In the genomic region with DNA sequence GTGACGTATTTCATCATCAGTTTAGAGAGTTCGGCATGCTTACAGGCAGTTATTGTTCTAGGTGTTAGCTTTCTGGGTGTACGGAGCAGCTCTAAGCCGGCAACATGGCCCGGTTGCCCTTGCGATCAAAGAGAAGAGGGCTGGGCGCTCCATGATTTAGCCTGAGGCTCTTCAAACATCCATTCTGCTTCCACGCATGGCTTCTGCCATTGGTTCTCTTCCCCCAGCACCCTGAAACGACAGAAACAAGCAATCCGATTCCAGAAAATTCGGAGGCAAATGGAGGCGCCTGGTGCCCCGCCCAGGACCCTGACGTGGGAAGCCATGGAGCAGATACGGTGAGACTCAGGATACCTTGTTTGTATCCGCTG, we compare ENCODE assay signal across 8 cellular contexts. TPM values are rescaled to one million over a fixed set of nuclear protein-coding genes. Genes with fewer than 3 reads are reported as not detected.
A peak's percentile ranks its signal among the peaks of the same experiment; 100 is the strongest.
DNase-seq lines count a peak whose midpoint lies in the region; ATAC-seq, FAIRE-seq and TF ChIP-seq lines count a peak whose summit lies in the region.

No MANE protein-coding gene starts in this region.

- H3K4me3 ChIP-seq in A549 (peak overlapping the region; percentile 77), left lung (peak overlapping the region; percentile 70 to 91)

- no peak for TF ChIP-seq RAD21 in A549 (conservative IDR thresholded peaks at IDR 0.05 in 1 of 2, IDR thresholded peaks at IDR 0.05 in 1 of 2)

- 0 out of 2 replicates have a peak, but pooled peaks have one; percentile 23 for TF ChIP-seq POLR2A in A549 (IDR thresholded peaks at IDR 0.05; ENCODE audit: low read length)

- peaks cover 0 to 29% of the 10 kb centered on the region in 2 donors for H3K36me3 ChIP-seq in left lung

- peak; percentile 68 to 72 for DNase-seq in A549 (ENCODE audit: low read depth in 1 of 2, low spot score in 1 of 2)
- DNase-seq in GM13977 (ENCODE audit: low spot score), result peak; percentile 29
- peak; percentile 53 for DNase-seq in HS-27A (ENCODE audit: low read depth)
- DNase-seq in T-helper 2 cell treated with Interferon-gamma antibody and Interleukin-4, amounts not matched to agents 5 μg/mL and 100 μg/mL, for 36 hours (ENCODE audit: low spot score), result peak; percentile 40
- no peak for DNase-seq in central memory CD8-positive, alpha-beta T cell (ENCODE audit: low spot score in 2 of 2)
- peak; percentile 51 to 79 for DNase-seq in left lung
- DNase-seq in stimulated activated CD4-positive, alpha-beta T cell treated with anti-CD3 and anti-CD28 coated beads, Interleukin-4, amount 100 ng/mL, for 1 hour, result peak; percentile 50
- DNase-seq in GDM1 (lab: John Stamatoyannopoulos, UW), result no peak

- no peak for TF ChIP-seq EP300 in A549 (IDR thresholded peaks at IDR 0.05)

- no peaks in the 10 kb centered on the region for H3K9me3 Mint-ChIP-seq in T-helper 2 cell treated with Interferon-gamma antibody and Interleukin-4, amounts not matched to agents 5 μg/mL and 100 μg/mL, for 36 hours
- H3K9me3 Mint-ChIP-seq in central memory CD8-positive, alpha-beta T cell, result no peaks in the 10 kb centered on the region

- CTCF ChIA-PET in A549 (lab: Yijun Ruan, JAX), result interaction anchor here (0.7 to 1.4 kb wide), 3 partner anchors 32 to 45 kb away, joined by 3 to 6 read pairs (median 3); partner anchors contain the start of genes CIB1 and GDPGP1

- TF ChIP-seq CTCF in A549 (IDR thresholded peaks at IDR 0.05) (no peak), GM13977 (IDR thresholded peaks at IDR 0.05; ENCODE audit: extremely low read depth, insufficient read depth, missing control alignments) (no peak), left lung (IDR thresholded peaks at IDR 0.05) (no peak)

- ATAC-seq in A549 (peak; percentile 60 to 72), left lung (peak; percentile 46)
- peak; percentile 25 for ATAC-seq in central memory CD8-positive, alpha-beta T cell (replicated peaks; ENCODE audit: extremely low read depth, poor library complexity, severe bottlenecking)

- no peaks in the 10 kb centered on the region for H3K27me3 ChIP-seq in left lung

- H3K27me3 Mint-ChIP-seq in T-helper 2 cell treated with Interferon-gamma antibody and Interleukin-4, amounts not matched to agents 5 μg/mL and 100 μg/mL, for 36 hours (ENCODE audit: low read depth), result no peaks in the 10 kb centered on the region
- no peaks in the 10 kb centered on the region for H3K27me3 Mint-ChIP-seq in central memory CD8-positive, alpha-beta T cell

- in situ Hi-C loops in GM13977 (cut with MboI; ENCODE audit: low pct_unique_long_range_greater_than_20kb, low sequenced_read_pairs, unreplicated experiment), result no loop called here

- peak overlapping the region; percentile 99 for H3K4me3 Mint-ChIP-seq in T-helper 2 cell treated with Interferon-gamma antibody and Interleukin-4, amounts not matched to agents 5 μg/mL and 100 μg/mL, for 36 hours
- peak overlapping the region; percentile 95 for H3K4me3 Mint-ChIP-seq in central memory CD8-positive, alpha-beta T cell

- H3K4me1 ChIP-seq in A549, result peaks cover 37% of the 10 kb centered on the region
- H3K4me1 ChIP-seq in left lung, result peaks cover 29 to 56% of the 10 kb centered on the region in 2 donors

- H3K9me3 ChIP-seq in A549, result no peaks in the 10 kb centered on the region
- no peaks in the 10 kb centered on the region for H3K9me3 ChIP-seq in left lung

- peaks cover 37% of the 10 kb centered on the region for H3K4me1 Mint-ChIP-seq in T-helper 2 cell treated with Interferon-gamma antibody and Interleukin-4, amounts not matched to agents 5 μg/mL and 100 μg/mL, for 36 hours (ENCODE audit: low read depth)
- peaks cover 69% of the 10 kb centered on the region for H3K4me1 Mint-ChIP-seq in central memory CD8-positive, alpha-beta T cell

- peak overlapping the region; percentile 86 to 97 for H3K27ac ChIP-seq in A549
- H3K27ac ChIP-seq in left lung, result peak overlapping the region; percentile 97 to 98

- peak overlapping the region; percentile 88 for H3K4me2 ChIP-seq in A549

- no peak for FAIRE-seq in A549 (lab: Jason Lieb, UNC)

- peaks cover 27% of the 10 kb centered on the region for H3K36me3 Mint-ChIP-seq in T-helper 2 cell treated with Interferon-gamma antibody and Interleukin-4, amounts not matched to agents 5 μg/mL and 100 μg/mL, for 36 hours (ENCODE audit: low read depth)
- peaks cover 37% of the 10 kb centered on the region for H3K36me3 Mint-ChIP-seq in central memory CD8-positive, alpha-beta T cell (ENCODE audit: insufficient read depth)

- intact Hi-C loops in left lung (cut with DNase I), result no loop called here

- H3K27ac Mint-ChIP-seq in T-helper 2 cell treated with Interferon-gamma antibody and Interleukin-4, amounts not matched to agents 5 μg/mL and 100 μg/mL, for 36 hours, result peak overlapping the region; percentile 99
- H3K27ac Mint-ChIP-seq in central memory CD8-positive, alpha-beta T cell (ENCODE audit: low read depth), result peak overlapping the region; percentile 99

- POLR2A ChIA-PET in A549 (lab: Yijun Ruan, JAX), result interaction anchor here (0.9 to 1.3 kb wide), 6 partner anchors 9 to 64 kb away, joined by 3 to 20 read pairs (median 4); partner anchors contain the start of genes CIB1, GDPGP1 and TTLL13

- WGBS in A549 (ENCODE audit: missing lambda C conversion rate), result 3% methylated on average over 16 of the region's 16 CpGs

TF ChIP-seq in A549, 52 proteins besides CTCF, POLR2A, EP300 and RAD21:
- TF ChIP-seq KDM1A (IDR thresholded peaks at IDR 0.05; ENCODE audit: low read depth) (no peak), TFCP2L1 (CRISPR knock-in tag; IDR thresholded peaks at IDR 0.05) (no peak), HOXB5 (CRISPR knock-in tag; IDR thresholded peaks at IDR 0.05) (no peak)
- TF ChIP-seq, protein P1, sequence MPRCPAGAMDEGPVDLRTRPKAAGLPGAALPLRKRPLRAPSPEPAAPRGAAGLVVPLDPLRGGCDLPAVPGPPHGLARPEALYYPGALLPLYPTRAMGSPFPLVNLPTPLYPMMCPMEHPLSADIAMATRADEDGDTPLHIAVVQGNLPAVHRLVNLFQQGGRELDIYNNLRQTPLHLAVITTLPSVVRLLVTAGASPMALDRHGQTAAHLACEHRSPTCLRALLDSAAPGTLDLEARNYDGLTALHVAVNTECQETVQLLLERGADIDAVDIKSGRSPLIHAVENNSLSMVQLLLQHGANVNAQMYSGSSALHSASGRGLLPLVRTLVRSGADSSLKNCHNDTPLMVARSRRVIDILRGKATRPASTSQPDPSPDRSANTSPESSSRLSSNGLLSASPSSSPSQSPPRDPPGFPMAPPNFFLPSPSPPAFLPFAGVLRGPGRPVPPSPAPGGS (IDR thresholded peaks at IDR 0.05), result no peak
- TF ChIP-seq, protein P2, sequence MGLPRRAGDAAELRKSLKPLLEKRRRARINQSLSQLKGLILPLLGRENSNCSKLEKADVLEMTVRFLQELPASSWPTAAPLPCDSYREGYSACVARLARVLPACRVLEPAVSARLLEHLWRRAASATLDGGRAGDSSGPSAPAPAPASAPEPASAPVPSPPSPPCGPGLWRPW (IDR thresholded peaks at IDR 0.05), result no peak

RNA-seq across cellular contexts. Expression of gene NGRN, which starts 0.6 kb away (rescaled TPM):
- polyA plus RNA-seq in A549 (2011; rRNA removed) (156 and 159 TPM in 2 replicates), A549 (2017; fragmentation: RNase III; extraction: RNeasy Plus Mini Kit Qiagen cat#74134 plus additional on column Dnase treatment) (83.2 to 83.9 TPM (median 83.3 TPM) in 3 replicates)
- polyA plus RNA-seq in A549 (2012; cell fraction: cytosol; rRNA removed), result 62.6 and 75.6 TPM in 2 replicates
- polyA plus RNA-seq in A549 (2012; cell fraction: nucleus; rRNA removed), result 29.0 and 39.6 TPM in 2 replicates
- 54.3 and 66.6 TPM in 2 replicates for polyA minus RNA-seq in A549 (2011; rRNA and poly(A)+ RNA removed)
- total RNA-seq in left lung, result 10 to 100 TPM; 73.1 to 81.9 TPM

RNA-seq across cellular contexts. Expression of gene TTLL13, which starts 16.7 kb away (rescaled TPM):
- polyA plus RNA-seq in A549 (2011; rRNA removed), result 0.56 and 0.61 TPM in 2 replicates
- polyA plus RNA-seq in A549 (2012; cell fraction: cytosol; rRNA removed), result 0.20 and 0.22 TPM in 2 replicates
- 0.24 and 0.28 TPM in 2 replicates for polyA plus RNA-seq in A549 (2012; cell fraction: nucleus; rRNA removed)
- 0.17 to 0.29 TPM (median 0.24 TPM) in 3 replicates for polyA plus RNA-seq in A549 (2017; fragmentation: RNase III; extraction: RNeasy Plus Mini Kit Qiagen cat#74134 plus additional on column Dnase treatment)
- 0.58 and 1.1 TPM in 2 replicates for polyA minus RNA-seq in A549 (2011; rRNA and poly(A)+ RNA removed)
- under 1 TPM in 1 of 2 donors, not detected in 1; 0.26 TPM for total RNA-seq in left lung

RNA-seq across cellular contexts. Expression of gene GDPGP1, which starts 32.0 kb away (rescaled TPM):
- polyA plus RNA-seq in A549 (2011; rRNA removed), result 5.4 and 5.7 TPM in 2 replicates
- polyA plus RNA-seq in A549 (2012; cell fraction: cytosol; rRNA removed), result 4.1 and 5.6 TPM in 2 replicates
- polyA plus RNA-seq in A549 (2012; cell fraction: nucleus; rRNA removed), result 7.8 and 8.5 TPM in 2 replicates
- 3.8 to 5.1 TPM (median 4.4 TPM) in 3 replicates for polyA plus RNA-seq in A549 (2017; fragmentation: RNase III; extraction: RNeasy Plus Mini Kit Qiagen cat#74134 plus additional on column Dnase treatment)
- polyA minus RNA-seq in A549 (2011; rRNA and poly(A)+ RNA removed), result 26.4 and 27.4 TPM in 2 replicates
- total RNA-seq in left lung, result 1 to 10 TPM; 8.4 to 8.6 TPM

RNA-seq across cellular contexts. Expression of gene CIB1, which starts 32.3 kb away (rescaled TPM):
- polyA plus RNA-seq in A549 (2011; rRNA removed) (84.1 and 130 TPM in 2 replicates), A549 (2017; fragmentation: RNase III; extraction: RNeasy Plus Mini Kit Qiagen cat#74134 plus additional on column Dnase treatment) (119 to 124 TPM (median 120 TPM) in 3 replicates)
- 187 and 202 TPM in 2 replicates for polyA plus RNA-seq in A549 (2012; cell fraction: cytosol; rRNA removed)
- 190 and 198 TPM in 2 replicates for polyA plus RNA-seq in A549 (2012; cell fraction: nucleus; rRNA removed)
- polyA minus RNA-seq in A549 (2011; rRNA and poly(A)+ RNA removed), result 47.5 and 53.3 TPM in 2 replicates
- 10 to 100 TPM; 76.2 to 84.6 TPM for total RNA-seq in left lung

Comparison
In these comparisons a context has a peak if more than half of its experiments do, and no peak if none do; other contexts are left out.
1. DNase-seq: peak in A549 (2 of 2), GM13977 (single experiment), HS-27A (single experiment), T-helper 2 cell treated with Interferon-gamma antibody and Interleukin-4, amounts not matched to agents 5 μg/mL and 100 μg/mL, for 36 hours (single experiment), left lung (2 of 2) and stimulated activated CD4-positive, alpha-beta T cell treated with anti-CD3 and anti-CD28 coated beads, Interleukin-4, amount 100 ng/mL, for 1 hour (single experiment); none in central memory CD8-positive, alpha-beta T cell (0 of 2) and GDM1 (single experiment).
2. Peak in every context shown above with its lines, with median percentiles within 50 percentile points of each other: ATAC-seq.